In the genomic region with DNA sequence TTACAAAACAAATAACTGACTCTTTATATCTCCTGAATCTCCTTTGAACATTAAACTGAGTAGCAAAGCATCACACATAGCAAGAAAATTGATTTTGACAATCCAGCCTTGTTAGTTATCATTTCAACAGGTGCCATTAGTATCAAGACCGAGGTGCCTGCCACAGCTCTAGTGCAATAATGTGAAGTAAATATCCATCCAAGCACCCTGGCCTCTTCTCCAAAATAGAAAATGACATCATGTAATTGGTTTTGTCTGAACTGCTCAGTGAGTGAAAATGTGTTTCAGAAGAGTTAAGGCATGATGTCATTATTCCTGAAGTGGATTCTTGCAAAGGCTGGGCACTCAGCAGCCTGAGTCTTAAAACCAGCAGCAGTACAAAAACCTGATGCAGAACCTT, we compare ENCODE assay signal across 1 cellular context.
TF ChIP-seq lines count a peak whose summit lies in the region.

No MANE protein-coding gene starts in this region.

TF ChIP-seq in HEK293, 187 proteins besides CTCF, POLR2A, EP300 and RAD21 (continued from another document):
- TF ChIP-seq, protein P1, sequence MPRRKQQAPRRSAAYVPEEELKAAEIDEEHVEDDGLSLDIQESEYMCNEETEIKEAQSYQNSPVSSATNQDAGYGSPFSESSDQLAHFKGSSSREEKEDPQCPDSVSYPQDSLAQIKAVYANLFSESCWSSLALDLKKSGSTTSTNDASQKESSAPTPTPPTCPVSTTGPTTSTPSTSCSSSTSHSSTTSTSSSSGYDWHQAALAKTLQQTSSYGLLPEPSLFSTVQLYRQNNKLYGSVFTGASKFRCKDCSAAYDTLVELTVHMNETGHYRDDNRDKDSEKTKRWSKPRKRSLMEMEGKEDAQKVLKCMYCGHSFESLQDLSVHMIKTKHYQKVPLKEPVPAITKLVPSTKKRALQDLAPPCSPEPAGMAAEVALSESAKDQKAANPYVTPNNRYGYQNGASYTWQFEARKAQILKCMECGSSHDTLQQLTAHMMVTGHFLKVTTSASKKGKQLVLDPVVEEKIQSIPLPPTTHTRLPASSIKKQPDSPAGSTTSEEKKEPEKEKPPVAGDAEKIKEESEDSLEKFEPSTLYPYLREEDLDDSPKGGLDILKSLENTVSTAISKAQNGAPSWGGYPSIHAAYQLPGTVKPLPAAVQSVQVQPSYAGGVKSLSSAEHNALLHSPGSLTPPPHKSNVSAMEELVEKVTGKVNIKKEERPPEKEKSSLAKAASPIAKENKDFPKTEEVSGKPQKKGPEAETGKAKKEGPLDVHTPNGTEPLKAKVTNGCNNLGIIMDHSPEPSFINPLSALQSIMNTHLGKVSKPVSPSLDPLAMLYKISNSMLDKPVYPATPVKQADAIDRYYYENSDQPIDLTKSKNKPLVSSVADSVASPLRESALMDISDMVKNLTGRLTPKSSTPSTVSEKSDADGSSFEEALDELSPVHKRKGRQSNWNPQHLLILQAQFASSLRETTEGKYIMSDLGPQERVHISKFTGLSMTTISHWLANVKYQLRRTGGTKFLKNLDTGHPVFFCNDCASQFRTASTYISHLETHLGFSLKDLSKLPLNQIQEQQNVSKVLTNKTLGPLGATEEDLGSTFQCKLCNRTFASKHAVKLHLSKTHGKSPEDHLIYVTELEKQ (tag by site-specific recombination; IDR thresholded peaks at IDR 0.05; ENCODE audit: borderline replicate concordance): peak; percentile 51; the same call in 1 of the 2 replicates
- TF ChIP-seq ZNF133 (tag by site-specific recombination; IDR thresholded peaks at IDR 0.05) (no peak), ZBTB21 (tag by site-specific recombination; IDR thresholded peaks at IDR 0.05) (peak; percentile 84), ZNF184 (tag by site-specific recombination; IDR thresholded peaks at IDR 0.05) (0 out of 2 replicates have a peak, but pooled peaks have one; percentile 53), ZNF558 (tag by site-specific recombination; IDR thresholded peaks at IDR 0.05) (peak; percentile 34; the same call in 1 of the 2 replicates), PRDM1 (tag by site-specific recombination; IDR thresholded peaks at IDR 0.05) (peak; percentile 35; the same call in 1 of the 2 replicates), SCRT1 (tag by site-specific recombination; IDR thresholded peaks at IDR 0.05; ENCODE audit: borderline replicate concordance) (peak; percentile 68), SP7 (tag by site-specific recombination; IDR thresholded peaks at IDR 0.05) (peak; percentile 56), ZNF248 (tag by site-specific recombination; IDR thresholded peaks at IDR 0.05) (no peak), ZBTB17 (tag by site-specific recombination; IDR thresholded peaks at IDR 0.05) (0 out of 2 replicates have a peak, but pooled peaks have one; percentile 32), ZEB2 (tag by site-specific recombination; IDR thresholded peaks at IDR 0.05) (peak; percentile 83), MEIS1 (CRISPR knock-in tag; IDR thresholded peaks at IDR 0.05; ENCODE audit: borderline replicate concordance) (no peak), ZNF140 (tag by site-specific recombination; IDR thresholded peaks at IDR 0.05) (no peak), IKZF3 (tag by site-specific recombination; IDR thresholded peaks at IDR 0.05) (no peak), OVOL3 (tag by site-specific recombination; IDR thresholded peaks at IDR 0.05) (no peak), SCRT2 (tag by site-specific recombination; IDR thresholded peaks at IDR 0.05) (peak; percentile 96), ZNF837 (tag by site-specific recombination; IDR thresholded peaks at IDR 0.05) (no peak), ZNF660 (tag by site-specific recombination; IDR thresholded peaks at IDR 0.05) (no peak), TRIM28 (IDR thresholded peaks at IDR 0.05; ENCODE audit: borderline replicate concordance, low read length) (peak; percentile 26; the same call in 1 of the 2 replicates), ZNF157 (tag by site-specific recombination; IDR thresholded peaks at IDR 0.05) (no peak), ZSCAN30 (tag by site-specific recombination; IDR thresholded peaks at IDR 0.05) (no peak), ZNF629 (tag by site-specific recombination; IDR thresholded peaks at IDR 0.05) (peak; percentile 95), ZBTB8A (tag by site-specific recombination; IDR thresholded peaks at IDR 0.05) (no peak), REPIN1 (tag by site-specific recombination; IDR thresholded peaks at IDR 0.05; ENCODE audit: low read depth) (no peak), ZFP69B (tag by site-specific recombination; IDR thresholded peaks at IDR 0.05) (no peak), ZNF76 (tag by site-specific recombination; IDR thresholded peaks at IDR 0.05; ENCODE audit: borderline replicate concordance, low read depth) (no peak), ZNF354C (tag by site-specific recombination; IDR thresholded peaks at IDR 0.05; ENCODE audit: borderline replicate concordance, low read depth) (no peak), GLIS1 (tag by site-specific recombination; IDR thresholded peaks at IDR 0.05) (no peak), BCL11A (tag by site-specific recombination; IDR thresholded peaks at IDR 0.05; ENCODE audit: low read depth) (0 out of 2 replicates have a peak, but pooled peaks have one; percentile 23), ZSCAN16 (tag by site-specific recombination; IDR thresholded peaks at IDR 0.05) (no peak), ZNF350 (tag by site-specific recombination; IDR thresholded peaks at IDR 0.05) (no peak), GLI2 (tag by site-specific recombination; IDR thresholded peaks at IDR 0.05; ENCODE audit: borderline replicate concordance, low read depth) (no peak), ZNF24 (tag by site-specific recombination; IDR thresholded peaks at IDR 0.05) (peak; percentile 48; the same call in 1 of the 2 replicates), KLF10 (tag by site-specific recombination; IDR thresholded peaks at IDR 0.05) (no peak)
- TF ChIP-seq, protein P2, sequence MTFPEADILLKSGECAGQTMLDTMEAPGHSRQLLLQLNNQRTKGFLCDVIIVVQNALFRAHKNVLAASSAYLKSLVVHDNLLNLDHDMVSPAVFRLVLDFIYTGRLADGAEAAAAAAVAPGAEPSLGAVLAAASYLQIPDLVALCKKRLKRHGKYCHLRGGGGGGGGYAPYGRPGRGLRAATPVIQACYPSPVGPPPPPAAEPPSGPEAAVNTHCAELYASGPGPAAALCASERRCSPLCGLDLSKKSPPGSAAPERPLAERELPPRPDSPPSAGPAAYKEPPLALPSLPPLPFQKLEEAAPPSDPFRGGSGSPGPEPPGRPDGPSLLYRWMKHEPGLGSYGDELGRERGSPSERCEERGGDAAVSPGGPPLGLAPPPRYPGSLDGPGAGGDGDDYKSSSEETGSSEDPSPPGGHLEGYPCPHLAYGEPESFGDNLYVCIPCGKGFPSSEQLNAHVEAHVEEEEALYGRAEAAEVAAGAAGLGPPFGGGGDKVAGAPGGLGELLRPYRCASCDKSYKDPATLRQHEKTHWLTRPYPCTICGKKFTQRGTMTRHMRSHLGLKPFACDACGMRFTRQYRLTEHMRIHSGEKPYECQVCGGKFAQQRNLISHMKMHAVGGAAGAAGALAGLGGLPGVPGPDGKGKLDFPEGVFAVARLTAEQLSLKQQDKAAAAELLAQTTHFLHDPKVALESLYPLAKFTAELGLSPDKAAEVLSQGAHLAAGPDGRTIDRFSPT (tag by site-specific recombination; IDR thresholded peaks at IDR 0.05): peak; percentile 55; the same call in 1 of the 2 replicates
- TF ChIP-seq, protein P3, sequence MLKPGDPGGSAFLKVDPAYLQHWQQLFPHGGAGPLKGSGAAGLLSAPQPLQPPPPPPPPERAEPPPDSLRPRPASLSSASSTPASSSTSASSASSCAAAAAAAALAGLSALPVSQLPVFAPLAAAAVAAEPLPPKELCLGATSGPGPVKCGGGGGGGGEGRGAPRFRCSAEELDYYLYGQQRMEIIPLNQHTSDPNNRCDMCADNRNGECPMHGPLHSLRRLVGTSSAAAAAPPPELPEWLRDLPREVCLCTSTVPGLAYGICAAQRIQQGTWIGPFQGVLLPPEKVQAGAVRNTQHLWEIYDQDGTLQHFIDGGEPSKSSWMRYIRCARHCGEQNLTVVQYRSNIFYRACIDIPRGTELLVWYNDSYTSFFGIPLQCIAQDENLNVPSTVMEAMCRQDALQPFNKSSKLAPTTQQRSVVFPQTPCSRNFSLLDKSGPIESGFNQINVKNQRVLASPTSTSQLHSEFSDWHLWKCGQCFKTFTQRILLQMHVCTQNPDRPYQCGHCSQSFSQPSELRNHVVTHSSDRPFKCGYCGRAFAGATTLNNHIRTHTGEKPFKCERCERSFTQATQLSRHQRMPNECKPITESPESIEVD (tag by site-specific recombination; IDR thresholded peaks at IDR 0.05): peak; percentile 93
- TF ChIP-seq, protein P4, sequence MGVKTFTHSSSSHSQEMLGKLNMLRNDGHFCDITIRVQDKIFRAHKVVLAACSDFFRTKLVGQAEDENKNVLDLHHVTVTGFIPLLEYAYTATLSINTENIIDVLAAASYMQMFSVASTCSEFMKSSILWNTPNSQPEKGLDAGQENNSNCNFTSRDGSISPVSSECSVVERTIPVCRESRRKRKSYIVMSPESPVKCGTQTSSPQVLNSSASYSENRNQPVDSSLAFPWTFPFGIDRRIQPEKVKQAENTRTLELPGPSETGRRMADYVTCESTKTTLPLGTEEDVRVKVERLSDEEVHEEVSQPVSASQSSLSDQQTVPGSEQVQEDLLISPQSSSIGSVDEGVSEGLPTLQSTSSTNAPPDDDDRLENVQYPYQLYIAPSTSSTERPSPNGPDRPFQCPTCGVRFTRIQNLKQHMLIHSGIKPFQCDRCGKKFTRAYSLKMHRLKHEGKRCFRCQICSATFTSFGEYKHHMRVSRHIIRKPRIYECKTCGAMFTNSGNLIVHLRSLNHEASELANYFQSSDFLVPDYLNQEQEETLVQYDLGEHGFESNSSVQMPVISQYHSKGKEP (tag by site-specific recombination; IDR thresholded peaks at IDR 0.05): no peak
- TF ChIP-seq, protein P5, sequence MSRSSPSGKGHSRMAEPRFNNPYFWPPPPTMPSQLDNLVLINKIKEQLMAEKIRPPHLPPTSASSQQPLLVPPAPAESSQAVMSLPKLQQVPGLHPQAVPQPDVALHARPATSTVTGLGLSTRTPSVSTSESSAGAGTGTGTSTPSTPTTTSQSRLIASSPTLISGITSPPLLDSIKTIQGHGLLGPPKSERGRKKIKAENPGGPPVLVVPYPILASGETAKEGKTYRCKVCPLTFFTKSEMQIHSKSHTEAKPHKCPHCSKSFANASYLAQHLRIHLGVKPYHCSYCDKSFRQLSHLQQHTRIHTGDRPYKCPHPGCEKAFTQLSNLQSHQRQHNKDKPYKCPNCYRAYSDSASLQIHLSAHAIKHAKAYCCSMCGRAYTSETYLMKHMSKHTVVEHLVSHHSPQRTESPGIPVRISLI (tag by site-specific recombination; IDR thresholded peaks at IDR 0.05): no peak
- TF ChIP-seq, protein P6, sequence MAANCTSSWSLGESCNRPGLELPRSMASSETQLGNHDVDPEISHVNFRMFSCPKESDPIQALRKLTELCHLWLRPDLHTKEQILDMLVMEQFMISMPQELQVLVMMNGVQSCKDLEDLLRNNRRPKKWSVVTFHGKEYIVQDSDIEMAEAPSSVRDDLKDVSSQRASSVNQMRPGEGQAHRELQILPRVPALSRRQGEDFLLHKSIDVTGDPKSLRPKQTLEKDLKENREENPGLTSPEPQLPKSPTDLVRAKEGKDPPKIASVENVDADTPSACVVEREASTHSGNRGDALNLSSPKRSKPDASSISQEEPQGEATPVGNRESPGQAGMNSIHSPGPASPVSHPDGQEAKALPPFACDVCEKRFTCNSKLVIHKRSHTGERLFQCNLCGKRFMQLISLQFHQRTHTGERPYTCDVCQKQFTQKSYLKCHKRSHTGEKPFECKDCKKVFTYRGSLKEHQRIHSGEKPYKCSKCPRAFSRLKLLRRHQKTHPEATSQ (tag by site-specific recombination; IDR thresholded peaks at IDR 0.05): no peak
- TF ChIP-seq, protein P7, sequence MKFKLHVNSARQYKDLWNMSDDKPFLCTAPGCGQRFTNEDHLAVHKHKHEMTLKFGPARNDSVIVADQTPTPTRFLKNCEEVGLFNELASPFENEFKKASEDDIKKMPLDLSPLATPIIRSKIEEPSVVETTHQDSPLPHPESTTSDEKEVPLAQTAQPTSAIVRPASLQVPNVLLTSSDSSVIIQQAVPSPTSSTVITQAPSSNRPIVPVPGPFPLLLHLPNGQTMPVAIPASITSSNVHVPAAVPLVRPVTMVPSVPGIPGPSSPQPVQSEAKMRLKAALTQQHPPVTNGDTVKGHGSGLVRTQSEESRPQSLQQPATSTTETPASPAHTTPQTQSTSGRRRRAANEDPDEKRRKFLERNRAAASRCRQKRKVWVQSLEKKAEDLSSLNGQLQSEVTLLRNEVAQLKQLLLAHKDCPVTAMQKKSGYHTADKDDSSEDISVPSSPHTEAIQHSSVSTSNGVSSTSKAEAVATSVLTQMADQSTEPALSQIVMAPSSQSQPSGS (tag by site-specific recombination; IDR thresholded peaks at IDR 0.05; ENCODE audit: low read depth): peak; percentile 98
